Comparison of ENCODE assay signal across 1 cellular context in the genomic region with DNA sequence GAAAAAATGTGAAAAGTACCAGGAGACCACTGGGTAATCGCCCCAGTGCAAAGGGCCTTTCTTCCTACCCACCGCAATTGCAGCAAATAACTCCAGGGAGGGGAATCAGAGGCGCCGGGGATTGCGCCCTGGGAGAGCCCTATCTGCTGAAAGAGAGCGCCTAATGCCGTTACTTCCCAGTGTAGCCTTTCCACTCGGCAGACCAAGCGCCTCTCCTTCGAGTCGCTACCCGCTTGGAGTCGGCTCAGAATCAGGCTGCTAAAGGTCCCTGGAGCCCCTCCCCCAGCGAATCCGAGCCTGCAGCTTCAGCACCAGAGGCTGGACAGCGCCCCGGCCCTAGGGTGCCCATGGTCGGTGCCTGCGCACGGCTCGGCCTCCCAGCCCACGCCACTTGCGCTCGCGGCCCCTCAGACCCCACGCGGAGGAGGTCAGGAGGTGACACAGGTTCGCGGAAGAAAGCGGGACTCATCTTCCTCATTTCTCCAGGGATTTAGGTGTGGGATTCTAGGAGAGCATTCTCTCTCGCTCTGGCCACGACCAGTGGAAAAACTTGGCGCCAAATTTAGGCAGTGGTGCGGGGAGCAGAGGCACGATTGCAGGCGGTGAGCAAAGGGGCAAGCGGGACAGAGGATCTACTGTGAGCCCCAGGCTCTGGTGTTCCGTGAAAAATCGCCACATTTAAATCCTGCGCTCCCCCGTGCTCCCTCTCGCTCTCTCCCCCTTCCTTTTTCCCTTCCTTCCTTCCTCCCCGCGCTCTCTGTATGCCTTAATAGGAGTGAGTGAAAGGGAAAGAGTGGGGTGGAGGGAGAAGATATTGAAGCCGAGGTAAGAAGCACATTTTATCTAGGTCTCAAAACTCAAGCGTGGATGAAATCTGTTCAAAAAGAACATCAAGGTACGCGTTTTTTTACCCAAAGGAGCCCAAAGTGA.
TF ChIP-seq lines count a peak whose summit lies in the region.

No MANE protein-coding gene starts in this region.

TF ChIP-seq in HepG2, 621 proteins besides CTCF, POLR2A, EP300 and RAD21 (continued from another document and continues in another):
- TF ChIP-seq, protein P1, sequence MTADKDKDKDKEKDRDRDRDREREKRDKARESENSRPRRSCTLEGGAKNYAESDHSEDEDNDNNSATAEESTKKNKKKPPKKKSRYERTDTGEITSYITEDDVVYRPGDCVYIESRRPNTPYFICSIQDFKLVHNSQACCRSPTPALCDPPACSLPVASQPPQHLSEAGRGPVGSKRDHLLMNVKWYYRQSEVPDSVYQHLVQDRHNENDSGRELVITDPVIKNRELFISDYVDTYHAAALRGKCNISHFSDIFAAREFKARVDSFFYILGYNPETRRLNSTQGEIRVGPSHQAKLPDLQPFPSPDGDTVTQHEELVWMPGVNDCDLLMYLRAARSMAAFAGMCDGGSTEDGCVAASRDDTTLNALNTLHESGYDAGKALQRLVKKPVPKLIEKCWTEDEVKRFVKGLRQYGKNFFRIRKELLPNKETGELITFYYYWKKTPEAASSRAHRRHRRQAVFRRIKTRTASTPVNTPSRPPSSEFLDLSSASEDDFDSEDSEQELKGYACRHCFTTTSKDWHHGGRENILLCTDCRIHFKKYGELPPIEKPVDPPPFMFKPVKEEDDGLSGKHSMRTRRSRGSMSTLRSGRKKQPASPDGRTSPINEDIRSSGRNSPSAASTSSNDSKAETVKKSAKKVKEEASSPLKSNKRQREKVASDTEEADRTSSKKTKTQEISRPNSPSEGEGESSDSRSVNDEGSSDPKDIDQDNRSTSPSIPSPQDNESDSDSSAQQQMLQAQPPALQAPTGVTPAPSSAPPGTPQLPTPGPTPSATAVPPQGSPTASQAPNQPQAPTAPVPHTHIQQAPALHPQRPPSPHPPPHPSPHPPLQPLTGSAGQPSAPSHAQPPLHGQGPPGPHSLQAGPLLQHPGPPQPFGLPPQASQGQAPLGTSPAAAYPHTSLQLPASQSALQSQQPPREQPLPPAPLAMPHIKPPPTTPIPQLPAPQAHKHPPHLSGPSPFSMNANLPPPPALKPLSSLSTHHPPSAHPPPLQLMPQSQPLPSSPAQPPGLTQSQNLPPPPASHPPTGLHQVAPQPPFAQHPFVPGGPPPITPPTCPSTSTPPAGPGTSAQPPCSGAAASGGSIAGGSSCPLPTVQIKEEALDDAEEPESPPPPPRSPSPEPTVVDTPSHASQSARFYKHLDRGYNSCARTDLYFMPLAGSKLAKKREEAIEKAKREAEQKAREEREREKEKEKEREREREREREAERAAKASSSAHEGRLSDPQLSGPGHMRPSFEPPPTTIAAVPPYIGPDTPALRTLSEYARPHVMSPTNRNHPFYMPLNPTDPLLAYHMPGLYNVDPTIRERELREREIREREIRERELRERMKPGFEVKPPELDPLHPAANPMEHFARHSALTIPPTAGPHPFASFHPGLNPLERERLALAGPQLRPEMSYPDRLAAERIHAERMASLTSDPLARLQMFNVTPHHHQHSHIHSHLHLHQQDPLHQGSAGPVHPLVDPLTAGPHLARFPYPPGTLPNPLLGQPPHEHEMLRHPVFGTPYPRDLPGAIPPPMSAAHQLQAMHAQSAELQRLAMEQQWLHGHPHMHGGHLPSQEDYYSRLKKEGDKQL (CRISPR knock-in tag; IDR thresholded peaks at IDR 0.05; ENCODE audit: low read depth) = no peak
- peak; percentile 69; the same call in 1 of the 2 replicates for TF ChIP-seq ZSCAN9 (CRISPR knock-in tag; IDR thresholded peaks at IDR 0.05; ENCODE audit: borderline replicate concordance)
- peak; percentile 52; the same call in 1 of the 2 replicates for TF ChIP-seq ZNF709 (CRISPR knock-in tag; IDR thresholded peaks at IDR 0.05)
- no peak for TF ChIP-seq EED (CRISPR knock-in tag; IDR thresholded peaks at IDR 0.05)
- TF ChIP-seq ZNF607 (CRISPR knock-in tag; IDR thresholded peaks at IDR 0.05; ENCODE audit: borderline replicate concordance) = peak; percentile 65
- TF ChIP-seq ZBTB7A (CRISPR knock-in tag; IDR thresholded peaks at IDR 0.05) = no peak
- TF ChIP-seq ZNF839 (CRISPR knock-in tag; IDR thresholded peaks at IDR 0.05; ENCODE audit: borderline replicate concordance) = 0 out of 2 replicates have a peak, but pooled peaks have one; percentile 22
- TF ChIP-seq ZNF574 (CRISPR knock-in tag; IDR thresholded peaks at IDR 0.05) = peak; percentile 57
- TF ChIP-seq SRY (CRISPR knock-in tag; IDR thresholded peaks at IDR 0.05) = 0 out of 2 replicates have a peak, but pooled peaks have one; percentile 61
- no peak for TF ChIP-seq MXI1 (IDR thresholded peaks at IDR 0.05; ENCODE audit: borderline replicate concordance, low read depth, low read length)
- TF ChIP-seq ZNF749 (CRISPR knock-in tag; IDR thresholded peaks at IDR 0.05; ENCODE audit: borderline replicate concordance) = 0 out of 2 replicates have a peak, but pooled peaks have one; percentile 43
- TF ChIP-seq ZNF644 (CRISPR knock-in tag; IDR thresholded peaks at IDR 0.05; ENCODE audit: low read depth) = 0 out of 2 replicates have a peak, but pooled peaks have one; percentile 30
- no peak for TF ChIP-seq NFYB (CRISPR knock-in tag; IDR thresholded peaks at IDR 0.05)
- no peak for TF ChIP-seq TRAFD1 (CRISPR knock-in tag; IDR thresholded peaks at IDR 0.05; ENCODE audit: borderline replicate concordance)
- TF ChIP-seq NFAT5 (CRISPR knock-in tag; IDR thresholded peaks at IDR 0.05) = 0 out of 2 replicates have a peak, but pooled peaks have one; percentile 56
- TF ChIP-seq TCF7 (IDR thresholded peaks at IDR 0.05; ENCODE audit: low read depth) = no peak
- peak; percentile 44 for TF ChIP-seq XRCC5 (optimal IDR thresholded peaks at IDR 0.05; ENCODE audit: low read length)
- peak; percentile 73; the same call in 1 of the 2 replicates for TF ChIP-seq HES4 (CRISPR knock-in tag; IDR thresholded peaks at IDR 0.05; ENCODE audit: borderline replicate concordance)
- no peak for TF ChIP-seq RCOR2 (CRISPR knock-in tag; IDR thresholded peaks at IDR 0.05)
- TF ChIP-seq MED1 (CRISPR knock-in tag; IDR thresholded peaks at IDR 0.05) = no peak
- no peak for TF ChIP-seq ZNF33B (CRISPR knock-in tag; IDR thresholded peaks at IDR 0.05)
- TF ChIP-seq ESRRA (CRISPR knock-in tag; IDR thresholded peaks at IDR 0.05; ENCODE audit: low read depth) = no peak
- 0 out of 2 replicates have a peak, but pooled peaks have one; percentile 44 for TF ChIP-seq ZNF264 (CRISPR knock-in tag; IDR thresholded peaks at IDR 0.05)
- peak; percentile 68; the same call in 1 of the 2 replicates for TF ChIP-seq NKX3-1 (CRISPR knock-in tag; IDR thresholded peaks at IDR 0.05)
- 0 out of 2 replicates have a peak, but pooled peaks have one; percentile 44 for TF ChIP-seq ZNF317 (CRISPR knock-in tag; IDR thresholded peaks at IDR 0.05)
- peak; percentile 43; the same call in 1 of the 2 replicates for TF ChIP-seq MYC (CRISPR knock-in tag; IDR thresholded peaks at IDR 0.05; ENCODE audit: borderline replicate concordance)
- no peak for TF ChIP-seq GLMP (CRISPR knock-in tag; IDR thresholded peaks at IDR 0.05; ENCODE audit: borderline replicate concordance)
- 0 out of 2 replicates have a peak, but pooled peaks have one; percentile 50 for TF ChIP-seq ZNF547 (CRISPR knock-in tag; IDR thresholded peaks at IDR 0.05)
- peak; percentile 53; the same call in 1 of the 2 replicates for TF ChIP-seq ZFP37 (CRISPR knock-in tag; IDR thresholded peaks at IDR 0.05; ENCODE audit: borderline replicate concordance)
- TF ChIP-seq CCDC6 (CRISPR knock-in tag; IDR thresholded peaks at IDR 0.05) = 0 out of 2 replicates have a peak, but pooled peaks have one; percentile 47
- no peak for TF ChIP-seq ZNF780A (CRISPR knock-in tag; IDR thresholded peaks at IDR 0.05)
- TF ChIP-seq, protein P2, sequence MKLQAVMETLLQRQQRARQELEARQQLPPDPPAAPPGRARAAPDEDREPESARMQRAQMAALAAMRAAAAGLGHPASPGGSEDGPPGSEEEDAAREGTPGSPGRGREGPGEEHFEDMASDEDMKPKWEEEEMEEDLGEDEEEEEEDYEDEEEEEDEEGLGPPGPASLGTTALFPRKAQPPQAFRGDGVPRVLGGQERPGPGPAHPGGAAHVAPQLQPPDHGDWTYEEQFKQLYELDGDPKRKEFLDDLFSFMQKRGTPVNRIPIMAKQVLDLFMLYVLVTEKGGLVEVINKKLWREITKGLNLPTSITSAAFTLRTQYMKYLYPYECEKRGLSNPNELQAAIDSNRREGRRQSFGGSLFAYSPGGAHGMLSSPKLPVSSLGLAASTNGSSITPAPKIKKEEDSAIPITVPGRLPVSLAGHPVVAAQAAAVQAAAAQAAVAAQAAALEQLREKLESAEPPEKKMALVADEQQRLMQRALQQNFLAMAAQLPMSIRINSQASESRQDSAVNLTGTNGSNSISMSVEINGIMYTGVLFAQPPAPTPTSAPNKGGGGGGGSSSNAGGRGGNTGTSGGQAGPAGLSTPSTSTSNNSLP (IDR thresholded peaks at IDR 0.05; ENCODE audit: low read depth, low read length) = no peak
- peak; percentile 58; the same call in 1 of the 2 replicates for TF ChIP-seq ZNF768 (CRISPR knock-in tag; IDR thresholded peaks at IDR 0.05)
- TF ChIP-seq RXRB (CRISPR knock-in tag; IDR thresholded peaks at IDR 0.05; ENCODE audit: borderline replicate concordance) = peak; percentile 47; the same call in 1 of the 2 replicates
- 0 out of 2 replicates have a peak, but pooled peaks have one; percentile 54 for TF ChIP-seq ZNF274 (CRISPR knock-in tag; IDR thresholded peaks at IDR 0.05)
